ENCODE assay signal across 8 cellular contexts in the genomic region with DNA sequence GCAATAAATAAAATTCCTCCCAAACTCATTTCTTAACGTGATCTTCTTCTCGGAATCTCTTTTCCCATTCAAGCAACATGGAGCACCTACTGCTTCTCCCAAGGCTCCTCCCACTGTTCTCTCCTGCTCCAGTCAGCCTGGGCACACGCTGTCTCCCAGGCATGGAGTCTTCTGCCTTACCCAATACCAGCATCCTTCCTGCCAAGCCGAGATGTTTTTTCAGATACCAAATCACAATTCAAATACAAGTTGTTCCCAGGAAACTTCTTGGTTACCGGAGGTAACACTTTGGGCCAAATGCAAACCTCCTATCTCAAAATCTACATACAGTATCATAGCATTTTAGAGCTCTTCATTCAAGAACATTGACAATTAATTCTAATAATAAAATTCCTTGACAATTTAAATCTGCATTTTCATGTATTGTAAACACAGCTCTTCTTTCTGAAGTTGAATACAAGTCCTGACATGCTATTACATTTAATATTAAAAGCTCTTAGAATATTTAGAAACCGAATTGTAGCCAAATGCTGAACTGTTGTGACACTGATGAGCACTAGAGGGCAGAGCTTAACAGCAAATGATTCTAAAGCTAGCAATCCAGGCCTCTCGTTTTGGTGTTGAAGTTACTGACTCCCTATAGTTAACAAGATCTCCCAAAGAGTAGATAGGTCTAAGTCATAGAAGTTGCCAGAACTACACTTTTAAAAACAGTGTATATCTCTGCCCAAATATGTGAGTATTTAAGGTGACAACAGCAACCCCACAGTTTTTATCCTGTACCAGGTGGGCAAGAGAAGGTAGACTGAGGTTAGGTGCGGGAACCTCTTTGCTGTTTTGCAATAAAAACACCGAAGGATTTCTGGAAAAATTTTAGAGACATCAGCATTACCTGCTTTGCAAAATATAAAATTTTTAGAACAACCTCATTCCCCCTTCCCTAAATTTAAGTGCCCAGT. TPM values are rescaled to one million over a fixed set of nuclear protein-coding genes. Genes with fewer than 3 reads are reported as not detected.
DNase-seq lines count a peak whose midpoint lies in the region; ATAC-seq, FAIRE-seq and TF ChIP-seq lines count a peak whose summit lies in the region.

No MANE protein-coding gene starts in this region.

- TF ChIP-seq CTCF in bronchial epithelial cell (IDR thresholded peaks at IDR 0.05; ENCODE audit: insufficient read depth, low read length, severe bottlenecking) (peak; percentile 68), kidney epithelial cell (IDR thresholded peaks at IDR 0.05; ENCODE audit: insufficient read depth, low read length, poor library complexity, severe bottlenecking) (peak; percentile 72)

- FAIRE-seq in bronchial epithelial cell (lab: Jason Lieb, UNC) = no peak

- DNase-seq in COR-L47 (lab: John Stamatoyannopoulos, UW) (peak; percentile 43), NCI-H1105 treated with DMSO at 0.1 percent for 48 hours (lab: John Stamatoyannopoulos, UW) (peak; percentile 78), SK-N-DZ (ENCODE audit: low spot score) (peak; percentile 52), bronchial epithelial cell (ENCODE audit: low read depth) (peak; percentile 74), kidney epithelial cell (ENCODE audit: low read depth) (no peak), GF-D8 (lab: John Stamatoyannopoulos, UW) (no peak)
- DNase-seq in stimulated activated naive CD8-positive, alpha-beta T cell treated with anti-CD3 and anti-CD28 coated beads, Interleukin-15, Interleukin-2, amounts not matched to agents 100 U/mL and 50 U/mL, for 24 hours = peak; percentile 42

- H3K27me3 ChIP-seq in bronchial epithelial cell (ENCODE audit: control insufficient read depth, insufficient read depth, low read length) (no peaks in the 10 kb centered on the region), kidney epithelial cell (ENCODE audit: control insufficient read depth, insufficient read depth, low read length) (no peaks in the 10 kb centered on the region)

- H3K4me3 ChIP-seq in bronchial epithelial cell (ENCODE audit: low read depth, low read length) = no peak overlapping the region
- H3K4me3 ChIP-seq in kidney epithelial cell (ENCODE audit: low read depth, low read length) = no peak overlapping the region

- H3K36me3 ChIP-seq in bronchial epithelial cell (ENCODE audit: control insufficient read depth, insufficient read depth, low read length) = no peaks in the 10 kb centered on the region
- peaks cover 3% of the 10 kb centered on the region for H3K36me3 ChIP-seq in kidney epithelial cell (ENCODE audit: control insufficient read depth, insufficient read depth, low read length)

- ATAC-seq in GM19372 (IDR thresholded peaks at IDR 0.05; ENCODE audit: low read depth, unreplicated experiment) = peak; percentile 65
- ATAC-seq in stimulated activated naive CD8-positive, alpha-beta T cell treated with anti-CD3 and anti-CD28 coated beads, Interleukin-15, Interleukin-2, amounts not matched to agents 100 U/mL and 50 U/mL, for 24 hours = no peak

RNA-seq across cellular contexts. Expression of a gene that starts 52.3 kb away (rescaled TPM):
- polyA plus RNA-seq in SK-N-DZ (2014; cell fraction: cytosol; rRNA removed) = 0.77 and 1.7 TPM in 2 replicates
- 1.3 and 1.6 TPM in 2 replicates for polyA plus RNA-seq in SK-N-DZ (2014; cell fraction: nucleus; rRNA removed)
- 26.2 and 69.5 TPM in 2 replicates for total RNA-seq in bronchial epithelial cell
- 93.3 and 109 TPM in 2 replicates for total RNA-seq in kidney epithelial cell

Comparison
In these comparisons a context has a peak if more than half of its experiments do, and no peak if none do; other contexts are left out.
1. DNase-seq: peak in COR-L47 (single experiment), NCI-H1105 treated with DMSO at 0.1 percent for 48 hours (single experiment), SK-N-DZ (single experiment), bronchial epithelial cell (single experiment) and stimulated activated naive CD8-positive, alpha-beta T cell treated with anti-CD3 and anti-CD28 coated beads, Interleukin-15, Interleukin-2, amounts not matched to agents 100 U/mL and 50 U/mL, for 24 hours (single experiment); none in kidney epithelial cell (single experiment) and GF-D8 (single experiment).